In genomic region chr1:204828352-204828850, GRCh38 we compare ENCODE assay signal across 8 cellular contexts. TPM values are rescaled to one million over a fixed set of nuclear protein-coding genes. Genes with fewer than 3 reads are reported as not detected.
A peak's percentile ranks its signal among the peaks of the same experiment; 100 is the strongest.
DNase-seq lines count a peak whose midpoint lies in the region; ATAC-seq, FAIRE-seq and TF ChIP-seq lines count a peak whose summit lies in the region.

No MANE protein-coding gene starts in this region.

- no peak for TF ChIP-seq CTCF in omental fat pad (IDR thresholded peaks at IDR 0.05)

- intact Hi-C loops in Right ventricle myocardium superior (cut with DNase I) = loop anchor here (5.0 kb wide), 1 partner anchor 44 kb away; the partner anchor contains the start of gene NFASC

- DNase-seq in GM12892 (ENCODE audit: insufficient read length) = peak; percentile 44
- DNase-seq in NCI-H2196 treated with DMSO at 0.1 percent for 48 hours (lab: John Stamatoyannopoulos, UW; ENCODE audit: unreplicated experiment) = peak; percentile 82
- DNase-seq in activated effector memory CD4-positive, alpha-beta T cell treated with anti-CD3 and anti-CD28 coated beads, Interleukin-2, amount 50 U/mL, for 16 hours = peak; percentile 72
- peak; percentile 84 for DNase-seq in Right ventricle myocardium superior
- no peak for DNase-seq in omental fat pad (ENCODE audit: low spot score)
- peak; percentile 74 for DNase-seq in ureter (ENCODE audit: low spot score)
- DNase-seq in SKM-1 treated with dmso at 0.1 percent for 144 hours (lab: John Stamatoyannopoulos, UW; ENCODE audit: unreplicated experiment) = no peak

- no peak for FAIRE-seq in GM12892 (lab: Jason Lieb, UNC)

- TF ChIP-seq POLR2A in GM12892 (IDR thresholded peaks at IDR 0.05; ENCODE audit: low read depth, low read length) = no peak

- ATAC-seq in Right ventricle myocardium superior (ENCODE audit: poor library complexity) (peak; percentile 98), omental fat pad (ENCODE audit: low FRiP score) (peak; percentile 65), HG03108 (IDR thresholded peaks at IDR 0.05; ENCODE audit: unreplicated experiment) (no peak)

RNA-seq across cellular contexts. Expression of gene NFASC, which starts 42.3 kb away (rescaled TPM):
- polyA plus RNA-seq in GM12892 (2012; ENCODE audit: missing spikeins) = not detected
- total RNA-seq in Right ventricle myocardium superior (11.1 TPM), omental fat pad (10 to 100 TPM; 10.3 to 18.4 (median 10.9) TPM), ureter (52.3 TPM)

Comparison
In these comparisons a context has a peak if more than half of its experiments do, and no peak if none do; other contexts are left out.
1. DNase-seq: peak in GM12892 (single experiment), NCI-H2196 treated with DMSO at 0.1 percent for 48 hours (single experiment), activated effector memory CD4-positive, alpha-beta T cell treated with anti-CD3 and anti-CD28 coated beads, Interleukin-2, amount 50 U/mL, for 16 hours (single experiment), Right ventricle myocardium superior (single experiment) and ureter (single experiment); none in omental fat pad (single experiment) and SKM-1 treated with dmso at 0.1 percent for 144 hours (single experiment).